ENCODE assay signal across 8 cellular contexts in genomic region chr19:18160792-18161690, GRCh38. TPM values are rescaled to one million over a fixed set of nuclear protein-coding genes. Genes with fewer than 3 reads are reported as not detected.
A peak's percentile ranks its signal among the peaks of the same experiment; 100 is the strongest.
DNase-seq lines count a peak whose midpoint lies in the region; ATAC-seq lines count a peak whose summit lies in the region.

No MANE protein-coding gene starts in this region.

- H3K4me3 Mint-ChIP-seq in activated naive CD8-positive, alpha-beta T cell treated with anti-CD3 and anti-CD28 coated beads, Interleukin-2, amount 10 ng/mL, durations not matched to agents 7 days and 5 days = peak overlapping the region; percentile 69

- H3K36me3 Mint-ChIP-seq in activated naive CD8-positive, alpha-beta T cell treated with anti-CD3 and anti-CD28 coated beads, Interleukin-2, amount 10 ng/mL, durations not matched to agents 7 days and 5 days = peaks cover 2% of the 10 kb centered on the region

- H3K9ac ChIP-seq in SK-N-MC (ENCODE audit: insufficient read length) = peak overlapping the region; percentile 68

- H3K27ac ChIP-seq in SK-N-MC = no peak overlapping the region

- H3K36me3 ChIP-seq in SK-N-MC (ENCODE audit: insufficient read depth, low read length) = peaks cover 21% of the 10 kb centered on the region; the same call in 1 of the 2 replicates

- no peak overlapping the region for H3K27ac Mint-ChIP-seq in activated naive CD8-positive, alpha-beta T cell treated with anti-CD3 and anti-CD28 coated beads, Interleukin-2, amount 10 ng/mL, durations not matched to agents 7 days and 5 days

- POLR2A ChIA-PET in activated naive CD8-positive, alpha-beta T cell treated with anti-CD3 and anti-CD28 coated beads, Interleukin-2, amount 10 ng/mL, durations not matched to agents 7 days and 5 days (lab: Charles Lee) = interaction anchor here (0.5 to 1.9 kb wide), 5 partner anchors 13 to 159 kb away, joined by 3 to 8 read pairs (median 4); partner anchors contain the start of gene IFI30

- ATAC-seq in GM18867 (IDR thresholded peaks at IDR 0.05; ENCODE audit: unreplicated experiment) (peak; percentile 62), HG03442 (IDR thresholded peaks at IDR 0.05; ENCODE audit: unreplicated experiment) (peak; percentile 66), left cardiac atrium (peak; percentile 79 to 81), HG02938 (IDR thresholded peaks at IDR 0.05; ENCODE audit: unreplicated experiment) (no peak)
- peak; percentile 92 for ATAC-seq in activated naive CD8-positive, alpha-beta T cell treated with anti-CD3 and anti-CD28 coated beads, Interleukin-2, amount 10 ng/mL, durations not matched to agents 7 days and 5 days (ENCODE audit: low read depth)

- no peaks in the 10 kb centered on the region for H3K9me3 Mint-ChIP-seq in activated naive CD8-positive, alpha-beta T cell treated with anti-CD3 and anti-CD28 coated beads, Interleukin-2, amount 10 ng/mL, durations not matched to agents 7 days and 5 days

- intact Hi-C loops in left cardiac atrium (cut with DNase I) = loop anchor here in 1 of 2 donors (10.0 kb wide), 1 partner anchor 46 kb away; no protein-coding TSS in a partner anchor

- H3K9me3 ChIP-seq in SK-N-MC (ENCODE audit: low read depth, low read length) = no peaks in the 10 kb centered on the region

- peak overlapping the region; percentile 63 for H3K4me3 ChIP-seq in SK-N-MC

- DNase-seq in AML-193 (lab: John Stamatoyannopoulos, UW) (peak; percentile 23 to 24), SK-N-MC (ENCODE audit: low read depth, low spot score) (no peak), left cardiac atrium (peak; percentile 74), retina (peak; percentile 57)
- DNase-seq in activated naive CD8-positive, alpha-beta T cell treated with anti-CD3 and anti-CD28 coated beads, Interleukin-2, amount 10 ng/mL, durations not matched to agents 7 days and 5 days = peak; percentile 96

- peaks cover 11% of the 10 kb centered on the region for H3K4me1 Mint-ChIP-seq in activated naive CD8-positive, alpha-beta T cell treated with anti-CD3 and anti-CD28 coated beads, Interleukin-2, amount 10 ng/mL, durations not matched to agents 7 days and 5 days

- H3K27me3 Mint-ChIP-seq in activated naive CD8-positive, alpha-beta T cell treated with anti-CD3 and anti-CD28 coated beads, Interleukin-2, amount 10 ng/mL, durations not matched to agents 7 days and 5 days = no peaks in the 10 kb centered on the region

RNA-seq across cellular contexts. Expression of gene PIK3R2, which starts 8.1 kb away (rescaled TPM):
- total RNA-seq in activated naive CD8-positive, alpha-beta T cell treated with anti-CD3 and anti-CD28 coated beads, Interleukin-2, amount 10 ng/mL, durations not matched to agents 7 days and 5 days = 10 to 100 TPM; 11.4 to 12.9 TPM
- 10 to 100 TPM; 22.1 to 24.5 TPM for total RNA-seq in left cardiac atrium

RNA-seq across cellular contexts. Expression of gene IFI30, which starts 12.6 kb away (rescaled TPM):
- 10 to 100 TPM; 78.8 to 80.8 TPM for total RNA-seq in activated naive CD8-positive, alpha-beta T cell treated with anti-CD3 and anti-CD28 coated beads, Interleukin-2, amount 10 ng/mL, durations not matched to agents 7 days and 5 days
- total RNA-seq in left cardiac atrium = 10 to 100 TPM; 43.7 to 68.9 TPM

RNA-seq across cellular contexts. Expression of gene MPV17L2, which starts 32.0 kb away (rescaled TPM):
- 1 to 10 TPM; 5.8 to 6.5 TPM for total RNA-seq in activated naive CD8-positive, alpha-beta T cell treated with anti-CD3 and anti-CD28 coated beads, Interleukin-2, amount 10 ng/mL, durations not matched to agents 7 days and 5 days
- total RNA-seq in left cardiac atrium = 10 to 100 TPM in 1 of 2 donors, 1 to 10 TPM in 1; 8.7 to 13.4 TPM

RNA-seq across cellular contexts. Expression of gene RAB3A, which starts 42.8 kb away (rescaled TPM):
- total RNA-seq in activated naive CD8-positive, alpha-beta T cell treated with anti-CD3 and anti-CD28 coated beads, Interleukin-2, amount 10 ng/mL, durations not matched to agents 7 days and 5 days = 1 to 10 TPM; 3.0 to 6.1 TPM
- 10 to 100 TPM; 23.8 to 29.2 TPM for total RNA-seq in left cardiac atrium
